ENCODE assay signal across 10 cellular contexts in genomic region chr11:35868491-35868890, GRCh38.
"Had no signal": no experiment of that assay in that cellular context is flagged by ENCODE, and none has a peak within 500 bp of the region (broad histone marks: within the 10 kb centered on the region; RNA-seq: fewer than 3 reads in every experiment).

No MANE protein-coding gene starts in this region.

- DNase-seq: GM23248, GOT3, H9, HCEC 1CT, HFFc6, KG1 had no signal

- ATAC-seq: HepG2 had no signal

- FAIRE-seq: H54, HepG2 had no signal

- H3K27me3 Mint-ChIP-seq: IgD-negative memory B cell had no signal

- H2AFZ ChIP-seq: GM23248 had no signal

- H3K27ac ChIP-seq: GM23248, HL-60 had no signal

- H3K4me3 ChIP-seq: GM23248 had no signal

- H3K9ac ChIP-seq: GM23248 had no signal

- H3K27ac Mint-ChIP-seq: H9, HFFc6, IgD-negative memory B cell had no signal

- H3K4me1 Mint-ChIP-seq: H9, IgD-negative memory B cell had no signal

- H3K4me3 Mint-ChIP-seq: H9, HFFc6, IgD-negative memory B cell had no signal
